20 cellular contexts compared by ENCODE assay signal in the genomic region with DNA sequence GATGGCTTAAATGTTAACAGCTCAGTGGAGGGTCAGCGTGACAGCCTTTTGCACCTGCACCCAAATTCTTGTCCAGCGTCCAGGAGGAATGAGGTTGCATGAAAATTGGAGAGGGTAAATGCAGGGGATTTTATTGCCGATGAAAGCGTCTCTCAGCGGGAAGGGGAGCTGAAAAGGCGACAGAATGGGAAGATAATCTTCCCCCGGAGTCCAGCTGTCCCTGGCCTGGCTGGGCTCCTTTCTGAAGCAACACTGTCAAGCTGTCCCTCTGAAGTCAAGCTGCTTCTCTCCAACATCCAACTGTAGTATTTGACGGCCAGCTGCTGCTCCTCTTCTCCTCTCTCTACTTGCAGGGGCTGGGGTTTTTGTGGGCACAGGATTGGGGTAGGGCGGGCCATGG. TPM values are rescaled to one million over a fixed set of nuclear protein-coding genes. Genes with fewer than 3 reads are reported as not detected.
DNase-seq lines count a peak whose midpoint lies in the region; TF ChIP-seq lines count a peak whose summit lies in the region.
"Had no signal": no experiment of that assay in that cellular context is flagged by ENCODE, and none has a peak within 500 bp of the region (broad histone marks: within the 10 kb centered on the region; RNA-seq: fewer than 3 reads in every experiment).

No MANE protein-coding gene starts in this region.

- DNase-seq in NCI-H1092 treated with DMSO at 0.1 percent for 48 hours (lab: John Stamatoyannopoulos, UW) (peak; percentile 65), NCI-H446 treated with DMSO at 0.1 percent for 48 hours (lab: John Stamatoyannopoulos, UW) (peak; percentile 75), cerebellar cortex (ENCODE audit: low spot score) (peak; percentile 19), neural progenitor cell (ENCODE audit: low spot score) (peak; percentile 48), OCI-M2 (lab: John Stamatoyannopoulos, UW; ENCODE audit: unreplicated experiment) (no peak), mucosa of gallbladder (ENCODE audit: low spot score) (no peak)
- no peak for DNase-seq in effector CD4-positive, alpha-beta T cell
- no peak for DNase-seq in activated naive CD4-positive, alpha-beta T cell treated with Interleukin-2 at 50 U/mL for 16 hours
- DNase-seq: Caco-2; CD4-positive, CD25-positive, alpha-beta regulatory T cell; DMS79; GOT3; KG1; NCI-H1048; NCI-H510A; NK-92 treated with Interleukin-12 subunit alpha and Interleukin-12 subunit beta, amount 100 ng/mL, for 24 hours; OCI-M1; RPMI8226; T-helper 17 cell had no signal

- no peaks in the 10 kb centered on the region for H3K9me3 ChIP-seq in neural progenitor cell (ENCODE audit: low read depth)
- H3K9me3 ChIP-seq: Caco-2 had no signal

- peaks cover 4% of the 10 kb centered on the region for H3K36me3 ChIP-seq in neural progenitor cell

- no peak overlapping the region for H3K9ac ChIP-seq in neural progenitor cell

- H4K20me1 ChIP-seq in neural progenitor cell (ENCODE audit: low read depth) = peaks cover 8% of the 10 kb centered on the region

- H3K27ac Mint-ChIP-seq in neural progenitor cell = peak overlapping the region; percentile 78
- H3K27ac Mint-ChIP-seq: B cell; CD4-positive, CD25-positive, alpha-beta regulatory T cell; T-helper 17 cell had no signal

- no peak overlapping the region for H3K4me3 ChIP-seq in neural progenitor cell

- no peaks in the 10 kb centered on the region for H3K27me3 ChIP-seq in neural progenitor cell

- H3K4me1 ChIP-seq in neural progenitor cell = peaks cover 12% of the 10 kb centered on the region
- H3K4me1 ChIP-seq: Caco-2 had no signal

- no peak overlapping the region for H3K4me3 Mint-ChIP-seq in neural progenitor cell
- H3K4me3 Mint-ChIP-seq: B cell; CD4-positive, CD25-positive, alpha-beta regulatory T cell; T-helper 17 cell had no signal

- no peaks in the 10 kb centered on the region for H3K9me3 Mint-ChIP-seq in neural progenitor cell
- H3K9me3 Mint-ChIP-seq: CD4-positive, CD25-positive, alpha-beta regulatory T cell had no signal

- H3K79me2 ChIP-seq in neural progenitor cell (ENCODE audit: low read depth) = no peaks in the 10 kb centered on the region

- peak overlapping the region; percentile 1 for H3K27ac ChIP-seq in neural progenitor cell

- H3K36me3 Mint-ChIP-seq in neural progenitor cell = peaks cover 9% of the 10 kb centered on the region

- TF ChIP-seq CTCF in neural progenitor cell (IDR thresholded peaks at IDR 0.05) = no peak

- H3K27me3 Mint-ChIP-seq in neural progenitor cell (ENCODE audit: insufficient read depth, low read depth) = peaks cover 2% of the 10 kb centered on the region
- H3K27me3 Mint-ChIP-seq: B cell; CD4-positive, CD25-positive, alpha-beta regulatory T cell; T-helper 17 cell had no signal

- H3K4me1 Mint-ChIP-seq in neural progenitor cell = peaks cover 13% of the 10 kb centered on the region
- H3K4me1 Mint-ChIP-seq: B cell, T-helper 17 cell had no signal

- no peak overlapping the region for H2AFZ ChIP-seq in neural progenitor cell (replicated peaks)

- peak overlapping the region; percentile 34 for H3K4me2 ChIP-seq in neural progenitor cell

- H3F3A ChIP-seq in neural progenitor cell (ENCODE audit: low read depth) = peaks cover 13% of the 10 kb centered on the region

RNA-seq across cellular contexts. Expression of a gene that starts 32.6 kb away (rescaled TPM):
- total RNA-seq in neural progenitor cell (ENCODE audit: low replicate concordance) = 8.6 and 8.9 TPM in 2 replicates
- total RNA-seq in mucosa of gallbladder = 9.8 TPM

Comparison
In these comparisons a context has a peak if more than half of its experiments do, and no peak if none do; other contexts are left out.
1. DNase-seq: peak in NCI-H1092 treated with DMSO at 0.1 percent for 48 hours (single experiment), NCI-H446 treated with DMSO at 0.1 percent for 48 hours (single experiment), cerebellar cortex (single experiment) and neural progenitor cell (single experiment); none in effector CD4-positive, alpha-beta T cell (single experiment), activated naive CD4-positive, alpha-beta T cell treated with Interleukin-2 at 50 U/mL for 16 hours (single experiment), OCI-M2 (single experiment) and mucosa of gallbladder (single experiment).